In genomic region chr9:137077010-137077747, GRCh38 we compare ENCODE assay signal across 9 cellular contexts. TPM values are rescaled to one million over a fixed set of nuclear protein-coding genes. Genes with fewer than 3 reads are reported as not detected.
A peak's percentile ranks its signal among the peaks of the same experiment; 100 is the strongest.
DNase-seq lines count a peak whose midpoint lies in the region; FAIRE-seq and TF ChIP-seq lines count a peak whose summit lies in the region.
"Had no signal": no experiment of that assay in that cellular context is flagged by ENCODE, and none has a peak within 500 bp of the region (broad histone marks: within the 10 kb centered on the region; RNA-seq: fewer than 3 reads in every experiment).

TSS of gene UAP1L1 (plus strand) at chr9:137077517. CDS start at chr9:137077533, 16 bp downstream.

- intact Hi-C loops in esophagus squamous epithelium (cut with DNase I): no loop called here

- H3K27ac Mint-ChIP-seq in activated T-cell treated with anti-CD3 and anti-CD28 coated beads, Interleukin-2, amount 50 U/mL, for 24 hours: no peak within 1 kb of the TSS

- H3K9ac ChIP-seq in mucosa of stomach (ENCODE audit: low read length): peak within 1 kb of the TSS; percentile 34

- TF ChIP-seq POLR2A in H54 (IDR thresholded peaks at IDR 0.05; ENCODE audit: low read depth, low read length) (peak; percentile 88), esophagus squamous epithelium (IDR thresholded peaks at IDR 0.05) (peak in 1 of 4 donors; percentile 67), suprapubic skin (IDR thresholded peaks at IDR 0.05) (no peak)

- no peak for FAIRE-seq in H54 (lab: Jason Lieb, UNC)
- FAIRE-seq: colon had no signal

- H3K36me3 ChIP-seq in esophagus squamous epithelium (peaks cover 7 to 37% (median 9%) of the 10 kb centered on the region in 3 donors), mucosa of stomach (ENCODE audit: control insufficient read depth, insufficient read depth, low read length) (no peaks in the 10 kb centered on the region), suprapubic skin (peaks cover 24% of the 10 kb centered on the region)

- no CpG with 5 or more reads among the region's 87 CpGs for WGBS in esophagus squamous epithelium, 2 donors
- WGBS in suprapubic skin: 7% methylated on average over 9 of the region's 87 CpGs

- H3K27me3 ChIP-seq in esophagus squamous epithelium: no peaks in the 10 kb centered on the region
- H3K27me3 ChIP-seq in mucosa of stomach (ENCODE audit: control insufficient read depth, insufficient read depth, low read length): no peaks in the 10 kb centered on the region
- H3K27me3 ChIP-seq in suprapubic skin: no peaks in the 10 kb centered on the region

- H3K27ac ChIP-seq in esophagus squamous epithelium (peak within 1 kb of the TSS; percentile 45 to 83 (median 76)), suprapubic skin (peak within 1 kb of the TSS; percentile 68)

- TF ChIP-seq CTCF in esophagus squamous epithelium (IDR thresholded peaks at IDR 0.05) (no peak), suprapubic skin (IDR thresholded peaks at IDR 0.05) (no peak)

- H3K4me1 ChIP-seq in esophagus squamous epithelium (peaks cover 18 to 43% (median 22%) of the 10 kb centered on the region in 3 donors), mucosa of stomach (ENCODE audit: control insufficient read depth, insufficient read depth, low read length) (peaks cover 33% of the 10 kb centered on the region), suprapubic skin (peaks cover 31% of the 10 kb centered on the region)

- H3K9me3 ChIP-seq in esophagus squamous epithelium: no peaks in the 10 kb centered on the region
- no peaks in the 10 kb centered on the region for H3K9me3 ChIP-seq in mucosa of stomach (ENCODE audit: control insufficient read depth, low read length)
- no peaks in the 10 kb centered on the region for H3K9me3 ChIP-seq in suprapubic skin

- H3K4me3 Mint-ChIP-seq in activated T-cell treated with anti-CD3 and anti-CD28 coated beads, Interleukin-2, amount 50 U/mL, for 24 hours: peak within 1 kb of the TSS; percentile 77

- DNase-seq in ELR (ENCODE audit: low read depth): peak; percentile 74
- peak; percentile 95 for DNase-seq in H54 (ENCODE audit: insufficient read length, low spot score)
- DNase-seq in NCI-H2227 (lab: John Stamatoyannopoulos, UW; ENCODE audit: unreplicated experiment): peak; percentile 53
- peak; percentile 78 for DNase-seq in activated T-cell treated with anti-CD3 and anti-CD28 coated beads, Interleukin-2, amount 50 U/mL, for 24 hours
- no peak for DNase-seq in esophagus squamous epithelium (lab: John Stamatoyannopoulos, UW)
- peak; percentile 88 to 90 for DNase-seq in suprapubic skin (ENCODE audit: low spot score in 2 of 2)
- no peak for DNase-seq in SIG-M5 treated with dmso at 0.1 percent for 504 hours (lab: John Stamatoyannopoulos, UW; ENCODE audit: unreplicated experiment)

- no peak for TF ChIP-seq EP300 in suprapubic skin (IDR thresholded peaks at IDR 0.05)

- peak within 1 kb of the TSS; percentile 44 to 92 (median 60) for H3K4me3 ChIP-seq in esophagus squamous epithelium
- H3K4me3 ChIP-seq in mucosa of stomach (ENCODE audit: low read length): no peak within 1 kb of the TSS
- peak within 1 kb of the TSS; percentile 77 for H3K4me3 ChIP-seq in suprapubic skin

- H3K27me3 Mint-ChIP-seq in activated T-cell treated with anti-CD3 and anti-CD28 coated beads, Interleukin-2, amount 50 U/mL, for 24 hours: no peaks in the 10 kb centered on the region

- peaks cover 3% of the 10 kb centered on the region for H3K4me1 Mint-ChIP-seq in activated T-cell treated with anti-CD3 and anti-CD28 coated beads, Interleukin-2, amount 50 U/mL, for 24 hours (ENCODE audit: low read depth)

- no peaks in the 10 kb centered on the region for H3K9me3 Mint-ChIP-seq in activated T-cell treated with anti-CD3 and anti-CD28 coated beads, Interleukin-2, amount 50 U/mL, for 24 hours

- H3K36me3 Mint-ChIP-seq in activated T-cell treated with anti-CD3 and anti-CD28 coated beads, Interleukin-2, amount 50 U/mL, for 24 hours (ENCODE audit: low read depth): peaks cover 20% of the 10 kb centered on the region

RNA-seq across cellular contexts. Expression of gene UAP1L1, which starts in this region (rescaled TPM):
- 1 to 10 TPM; 2.2 to 4.7 (median 3.7) TPM for total RNA-seq in esophagus squamous epithelium
- total RNA-seq in suprapubic skin: 10 to 100 TPM in 1 of 4 donors, 1 to 10 TPM in 3; 5.0 to 10.1 (median 6.8) TPM

Comparison
In these comparisons a context has a peak if more than half of its experiments do, and no peak if none do; other contexts are left out.
1. DNase-seq: peak in ELR (single experiment), H54 (single experiment), NCI-H2227 (single experiment), activated T-cell treated with anti-CD3 and anti-CD28 coated beads, Interleukin-2, amount 50 U/mL, for 24 hours (single experiment) and suprapubic skin (2 of 2); none in esophagus squamous epithelium (single experiment) and SIG-M5 treated with dmso at 0.1 percent for 504 hours (single experiment).